In genomic region chr14:104293851-104294627, GRCh38 we compare ENCODE assay signal across 11 cellular contexts.
DNase-seq lines count a peak whose midpoint lies in the region; ATAC-seq, FAIRE-seq and TF ChIP-seq lines count a peak whose summit lies in the region.
"Had no signal": no experiment of that assay in that cellular context is flagged by ENCODE, and none has a peak within 500 bp of the region (broad histone marks: within the 10 kb centered on the region; RNA-seq: fewer than 3 reads in every experiment).

No MANE protein-coding gene starts in this region.

- H3K4me1 ChIP-seq in mammary epithelial cell (ENCODE audit: insufficient read depth, low read length), result no peaks in the 10 kb centered on the region

- in situ Hi-C loops in mammary epithelial cell (cut with MboI; ENCODE audit: low sequenced_read_pairs in 2 of 2), result no loop called here

- no peaks in the 10 kb centered on the region for H4K20me1 ChIP-seq in mammary epithelial cell (ENCODE audit: insufficient read depth, low read length)

- no peaks in the 10 kb centered on the region for H3K36me3 ChIP-seq in mammary epithelial cell (ENCODE audit: insufficient read depth, low read length)

- H3K4me3 Mint-ChIP-seq in MCF 10A (ENCODE audit: unreplicated experiment), result no peak overlapping the region
- H3K4me3 Mint-ChIP-seq: T-helper 1 cell treated with Interleukin-12 subunit alpha and Interleukin-12 subunit beta and Interleukin-4 antibody, amounts not matched to agents 30 μg/mL and 1 μg/mL, for 36 hours had no signal

- intact Hi-C loops in MCF 10A (cut with micrococcal nuclease), result no loop called here
- intact Hi-C loops in mammary epithelial cell (cut with micrococcal nuclease), result no loop called here

- DNase-seq in MCF 10A (ENCODE audit: unreplicated experiment) (peak; percentile 8), mammary epithelial cell (no peak), SK-N-DZ (ENCODE audit: low spot score) (peak; percentile 29), islet precursor cell (peak; percentile 59), urothelium cell line (ENCODE audit: low spot score) (peak; percentile 18), SIG-M5 (lab: John Stamatoyannopoulos, UW) (no peak), NCI-H2107 (lab: John Stamatoyannopoulos, UW) (no peak)
- DNase-seq: cortex of kidney, NCI-H1694 treated with DMSO at 0.1 percent for 48 hours had no signal

- POLR2A ChIA-PET in MCF 10A (lab: Yijun Ruan, JAX), result no interaction called here

- no peak for FAIRE-seq in urothelium cell line (lab: Jason Lieb, UNC)

- no peak overlapping the region for H3K4me2 ChIP-seq in mammary epithelial cell (ENCODE audit: insufficient read depth, low read depth, low read length)

- no peak overlapping the region for H2AFZ ChIP-seq in mammary epithelial cell (ENCODE audit: low read depth, low read length)

- ATAC-seq in GM21576 (IDR thresholded peaks at IDR 0.05; ENCODE audit: unreplicated experiment), result no peak

- CTCF ChIA-PET in MCF 10A (lab: Yijun Ruan, JAX) (interaction anchor here (0.7 to 1.0 kb wide), 2 partner anchors 12 to 13 kb away, joined by 3 read pairs; no protein-coding TSS in a partner anchor), mammary epithelial cell (lab: Charles Lee; ENCODE audit: low non-redundant PET) (no interaction called here)

- H3K9me3 ChIP-seq in mammary epithelial cell (replicated peaks; ENCODE audit: insufficient read depth, low read length), result peaks cover 43% of the 10 kb centered on the region

- TF ChIP-seq CTCF in MCF 10A (IDR thresholded peaks at IDR 0.05; ENCODE audit: unreplicated experiment) (peak; percentile 29), mammary epithelial cell (conservative IDR thresholded peaks at IDR 0.05 in 1 of 2, IDR thresholded peaks at IDR 0.05 in 1 of 2; ENCODE audit: extremely low read depth in 1 of 2, insufficient read depth in 1 of 2, low read depth in 1 of 2, low read length in 2 of 2) (no peak)

- no peaks in the 10 kb centered on the region for H3K36me3 Mint-ChIP-seq in MCF 10A (ENCODE audit: insufficient read depth, unreplicated experiment)

- BruUV-seq in MCF 10A (replicated peaks; lab: Mats Ljungman, UMichigan), result no TSS peak
- no TSS peak for BruUV-seq in mammary epithelial cell (replicated peaks; lab: Mats Ljungman, UMichigan)

- no peaks in the 10 kb centered on the region for H3K4me1 Mint-ChIP-seq in MCF 10A (ENCODE audit: insufficient read depth, unreplicated experiment)

- no peak overlapping the region for H3K9ac ChIP-seq in mammary epithelial cell (ENCODE audit: insufficient read depth, low read length)

- no peak overlapping the region for H3K27ac Mint-ChIP-seq in MCF 10A (ENCODE audit: low read depth, unreplicated experiment)
- H3K27ac Mint-ChIP-seq: T-helper 1 cell treated with Interleukin-12 subunit alpha and Interleukin-12 subunit beta and Interleukin-4 antibody, amounts not matched to agents 30 μg/mL and 1 μg/mL, for 36 hours had no signal

- no peaks in the 10 kb centered on the region for H3K27me3 ChIP-seq in mammary epithelial cell (ENCODE audit: insufficient read depth, low read length)

- no peak overlapping the region for H3K27ac ChIP-seq in mammary epithelial cell (ENCODE audit: insufficient read depth, low read depth, low read length)

- H3K9me3 Mint-ChIP-seq in MCF 10A (ENCODE audit: unreplicated experiment), result peaks cover 5% of the 10 kb centered on the region

- no peak overlapping the region for H3K4me3 ChIP-seq in mammary epithelial cell (replicated peaks in 1 of 3; ENCODE audit: insufficient read depth in 1 of 3, low read depth in 2 of 3, low read length in 3 of 3)

- dilution Hi-C loops in mammary epithelial cell (cut with HindIII; ENCODE audit: low sequenced_read_pairs), result loop anchor here (5.0 to 10.0 kb wide), 2 partner anchors 59 to 97 kb away; no protein-coding TSS in a partner anchor

- 41% methylated on average over 15 of the region's 18 CpGs for WGBS in mammary epithelial cell (ENCODE audit: low coverage, missing lambda C conversion rate)

- no peaks in the 10 kb centered on the region for H3K27me3 Mint-ChIP-seq in MCF 10A (ENCODE audit: insufficient read depth, unreplicated experiment)

- no peaks in the 10 kb centered on the region for H3K79me2 ChIP-seq in mammary epithelial cell (ENCODE audit: insufficient read depth, low read length)

Comparison
In these comparisons a context has a peak if more than half of its experiments do, and no peak if none do; other contexts are left out.
1. DNase-seq: peak in MCF 10A (single experiment), SK-N-DZ (single experiment), islet precursor cell (single experiment) and urothelium cell line (single experiment); none in mammary epithelial cell (single experiment), SIG-M5 (single experiment) and NCI-H2107 (single experiment).